ENCODE assay signal across 8 cellular contexts in genomic region chr16:66696669-66697630, GRCh38. TPM values are rescaled to one million over a fixed set of nuclear protein-coding genes. Genes with fewer than 3 reads are reported as not detected.
DNase-seq lines count a peak whose midpoint lies in the region; ATAC-seq, FAIRE-seq and TF ChIP-seq lines count a peak whose summit lies in the region.

CMTM4 (minus strand) TSS chr16:66696743; CDS start chr16:66696525, 218 bp downstream.

- H3K4me2 ChIP-seq in keratinocyte (ENCODE audit: control insufficient read depth, extremely low read depth, insufficient read depth, low read depth, low read length) = peak within 1 kb of the TSS; percentile 97

- ATAC-seq in GM18498 (IDR thresholded peaks at IDR 0.05; ENCODE audit: unreplicated experiment) (peak; percentile 93), HG02973 (IDR thresholded peaks at IDR 0.05; ENCODE audit: unreplicated experiment) (peak; percentile 82)
- ATAC-seq in activated CD4-positive, CD25-positive, alpha-beta regulatory T cell treated with anti-CD3 and anti-CD28 coated beads, Interleukin-2, amount 50 U/mL, for 24 hours = peak; percentile 90 to 93

- H4K20me1 ChIP-seq in keratinocyte (ENCODE audit: control insufficient read depth, extremely low read depth, insufficient read depth, low read length) = no peaks in the 10 kb centered on the region

- H3K9me1 ChIP-seq in keratinocyte (ENCODE audit: control insufficient read depth, extremely low read depth, insufficient read depth, low read length) = peaks cover 2% of the 10 kb centered on the region

- H3K4me1 ChIP-seq in keratinocyte (ENCODE audit: control insufficient read depth, extremely low read depth, insufficient read depth, low read length) = peaks cover 19% of the 10 kb centered on the region

- TF ChIP-seq CTCF in 22Rv1 (IDR thresholded peaks at IDR 0.05) = peak; percentile 83
- TF ChIP-seq CTCF in keratinocyte (optimal IDR thresholded peaks at IDR 0.05 in 1 of 3, IDR thresholded peaks at IDR 0.05 in 1 of 3, conservative IDR thresholded peaks at IDR 0.05 in 1 of 3; ENCODE audit: extremely low read depth in 1 of 3, insufficient read depth in 2 of 3, low read length in 3 of 3) = peak in 1 of 3 experiments; percentile 5

- no peaks in the 10 kb centered on the region for H3K27me3 ChIP-seq in keratinocyte (ENCODE audit: control insufficient read depth, extremely low read depth, insufficient read depth, low read length)

- H3K4me3 ChIP-seq in keratinocyte (ENCODE audit: control insufficient read depth in 2 of 3, extremely low read depth in 1 of 3, insufficient read depth in 2 of 3, low read depth in 1 of 3, low read length in 3 of 3) = peak within 1 kb of the TSS; percentile 68 to 84 (median 83)

- peak within 1 kb of the TSS; percentile 86 for H3K9ac ChIP-seq in keratinocyte (ENCODE audit: control insufficient read depth, extremely low read depth, insufficient read depth, low read length)

- dilution Hi-C loops in keratinocyte (cut with MboI; ENCODE audit: extremely low pct_ligation_motif_present, low sequenced_read_pairs) = no loop called here

- H3K79me2 ChIP-seq in keratinocyte (ENCODE audit: control insufficient read depth, insufficient read depth, low read length) = peaks cover 23% of the 10 kb centered on the region

- H3K9me3 ChIP-seq in keratinocyte (ENCODE audit: control insufficient read depth, low read depth, low read length) = no peaks in the 10 kb centered on the region

- FAIRE-seq in keratinocyte (lab: Jason Lieb, UNC) = no peak

- peak within 1 kb of the TSS; percentile 85 for H3K27ac ChIP-seq in 22Rv1
- peak within 1 kb of the TSS; percentile 68 for H3K27ac ChIP-seq in keratinocyte (ENCODE audit: control insufficient read depth, insufficient read depth, low read length)

- H2AFZ ChIP-seq in keratinocyte (ENCODE audit: control insufficient read depth, low read length) = peak within 1 kb of the TSS; percentile 98

- DNase-seq in NCI-H2171 treated with DMSO at 0.1 percent for 48 hours (lab: John Stamatoyannopoulos, UW) = peak; percentile 73
- peak; percentile 71 for DNase-seq in central memory CD4-positive, alpha-beta T cell
- DNase-seq in keratinocyte (ENCODE audit: low read depth, low spot score) = no peak
- peak; percentile 52 to 54 for DNase-seq in stimulated activated CD4-positive, alpha-beta T cell treated with anti-CD3 and anti-CD28 coated beads, Interleukin-12 subunit alpha, Interleukin-12 subunit beta, amount 100 ng/mL, for 24 hours (ENCODE audit: low read depth in 2 of 2)

- H3K36me3 ChIP-seq in keratinocyte (ENCODE audit: control insufficient read depth in 2 of 2, extremely low read depth in 1 of 2, insufficient read depth in 2 of 2, low read length in 2 of 2) = no peaks in the 10 kb centered on the region

RNA-seq across cellular contexts. Expression of gene CMTM4, which starts in this region (rescaled TPM):
- 18.0 to 25.1 TPM (median 23.1 TPM) in 3 replicates for polyA plus RNA-seq in keratinocyte
- 4.4 TPM for polyA plus RNA-seq in keratinocyte (2011; ENCODE audit: low read depth)
- 18.2 and 22.7 TPM in 2 replicates for polyA plus RNA-seq in keratinocyte (2011; cell fraction: cytosol; rRNA removed)
- polyA plus RNA-seq in keratinocyte (2011; cell fraction: nucleus; rRNA removed) = 43.4 and 45.6 TPM in 2 replicates
- 14.5 and 15.8 TPM in 2 replicates for polyA plus RNA-seq in keratinocyte (2012; ENCODE audit: low replicate concordance)
- 30.8 to 60.5 TPM (median 46.1 TPM) in 3 replicates for polyA minus RNA-seq in keratinocyte
- polyA minus RNA-seq in keratinocyte (2011; cell fraction: cytosol; rRNA and poly(A)+ RNA removed) = 37.2 TPM
- 41.9 and 58.3 TPM in 2 replicates for polyA minus RNA-seq in keratinocyte (2011; cell fraction: nucleus; rRNA and poly(A)+ RNA removed)
